25 cellular contexts compared by ENCODE assay signal in genomic region chrX:3669841-3670240, GRCh38.
"Had no signal": no experiment of that assay in that cellular context is flagged by ENCODE, and none has a peak within 500 bp of the region (broad histone marks: within the 10 kb centered on the region; RNA-seq: fewer than 3 reads in every experiment).

No MANE protein-coding gene starts in this region.

- H3K27me3 ChIP-seq: MG63, SJSA1 had no signal

- ATAC-seq: HepG2 had no signal

- H3K4me3 ChIP-seq: MG63, SJSA1, SK-N-MC had no signal

- H3K36me3 ChIP-seq: MG63, SJSA1 had no signal

- H3K4me1 ChIP-seq: SJSA1 had no signal

- H3K9me3 ChIP-seq: MG63, SJSA1 had no signal

- DNase-seq: IMR-90, Karpas-422, KG1, MG63, NCI-H1092, NCI-H1105 treated with DMSO at 0.1 percent for 48 hours, NCI-H1417 treated with DMSO at 0.1 percent for 48 hours, NCI-H146, NCI-H1694 treated with DMSO at 0.1 percent for 48 hours, NCI-H1930, NCI-H2081, NCI-H2107, NCI-H2171, NCI-H226, NCI-H446, NCI-H510A, NCI-H524 treated with DMSO at 0.1 percent for 48 hours, NCI-H69, NCI-H774, Right ventricle myocardium superior, RPMI8226, SIG-M5 had no signal

- H3K27ac ChIP-seq: SJSA1, SK-N-MC had no signal
